Comparison of ENCODE assay signal across 9 cellular contexts in genomic region chr3:25532763-25533162, GRCh38.
DNase-seq lines count a peak whose midpoint lies in the region; ATAC-seq and TF ChIP-seq lines count a peak whose summit lies in the region.
"Had no signal": no experiment of that assay in that cellular context is flagged by ENCODE, and none has a peak within 500 bp of the region (broad histone marks: within the 10 kb centered on the region; RNA-seq: fewer than 3 reads in every experiment).

No MANE protein-coding gene starts in this region.

- H3K36me3 ChIP-seq in BJ (ENCODE audit: control insufficient read depth, insufficient read depth, low read length): no peaks in the 10 kb centered on the region
- no peaks in the 10 kb centered on the region for H3K36me3 ChIP-seq in H7 (replicated peaks; ENCODE audit: control insufficient read depth, insufficient read depth, low read length)

- intact Hi-C loops in activated CD4-positive, alpha-beta T cell treated with anti-CD3 and anti-CD28 coated beads, Interleukin-2, amount 10 ng/mL, durations not matched to agents 24 days and 14 days (cut with micrococcal nuclease): no loop called here

- H3K4me3 ChIP-seq in BJ (ENCODE audit: low read depth, low read length) (no peak overlapping the region), H7 (ENCODE audit: insufficient read depth, low read depth, low read length) (no peak overlapping the region)

- H3K27me3 ChIP-seq in BJ (ENCODE audit: control insufficient read depth, insufficient read depth, low read length) (no peaks in the 10 kb centered on the region), H7 (ENCODE audit: control insufficient read depth, insufficient read depth, low read length) (no peaks in the 10 kb centered on the region)

- no peak overlapping the region for H3K27ac Mint-ChIP-seq in activated CD4-positive, alpha-beta T cell treated with anti-CD3 and anti-CD28 coated beads, Interleukin-2, amount 10 ng/mL, durations not matched to agents 24 days and 14 days
- H3K27ac Mint-ChIP-seq: activated B cell treated with CpG ODN at 0.5 μM for 24 hours had no signal

- no peaks in the 10 kb centered on the region for H3K4me1 Mint-ChIP-seq in activated CD4-positive, alpha-beta T cell treated with anti-CD3 and anti-CD28 coated beads, Interleukin-2, amount 10 ng/mL, durations not matched to agents 24 days and 14 days
- H3K4me1 Mint-ChIP-seq: activated B cell treated with CpG ODN at 0.5 μM for 24 hours had no signal

- CTCF ChIA-PET in BJ (lab: Yijun Ruan, JAX): interaction anchor here (1.1 to 1.3 kb wide), 2 partner anchors 9 to 22 kb away, joined by 3 to 4 read pairs; no protein-coding TSS in a partner anchor

- TF ChIP-seq CTCF in BJ (IDR thresholded peaks at IDR 0.05; ENCODE audit: insufficient read depth, low read depth, low read length): peak; percentile 58

- no peaks in the 10 kb centered on the region for H3K36me3 Mint-ChIP-seq in activated CD4-positive, alpha-beta T cell treated with anti-CD3 and anti-CD28 coated beads, Interleukin-2, amount 10 ng/mL, durations not matched to agents 24 days and 14 days (ENCODE audit: low read depth)

- no peak overlapping the region for H3K4me3 Mint-ChIP-seq in activated CD4-positive, alpha-beta T cell treated with anti-CD3 and anti-CD28 coated beads, Interleukin-2, amount 10 ng/mL, durations not matched to agents 24 days and 14 days
- H3K4me3 Mint-ChIP-seq: activated B cell treated with CpG ODN at 0.5 μM for 24 hours had no signal

- peaks cover 9% of the 10 kb centered on the region for H3K9me3 Mint-ChIP-seq in activated CD4-positive, alpha-beta T cell treated with anti-CD3 and anti-CD28 coated beads, Interleukin-2, amount 10 ng/mL, durations not matched to agents 24 days and 14 days

- no peak for ATAC-seq in GM18873 (IDR thresholded peaks at IDR 0.05; ENCODE audit: low FRiP score, unreplicated experiment)

- POLR2A ChIA-PET in BJ (lab: Charles Lee): no interaction called here

- no peaks in the 10 kb centered on the region for H3K27me3 Mint-ChIP-seq in activated CD4-positive, alpha-beta T cell treated with anti-CD3 and anti-CD28 coated beads, Interleukin-2, amount 10 ng/mL, durations not matched to agents 24 days and 14 days
- H3K27me3 Mint-ChIP-seq: activated B cell treated with CpG ODN at 0.5 μM for 24 hours had no signal

- no peak for DNase-seq in BJ (ENCODE audit: low read depth)
- DNase-seq in H7: peak; percentile 34
- DNase-seq in activated CD4-positive, alpha-beta T cell treated with anti-CD3 and anti-CD28 coated beads, Interleukin-2, amount 10 ng/mL, durations not matched to agents 24 days and 14 days: peak; percentile 60
- peak; percentile 4 for DNase-seq in kidney tubule cell (ENCODE audit: low spot score)
- DNase-seq in G401 (ENCODE audit: low spot score): no peak
- DNase-seq in GM03348 (ENCODE audit: low spot score): no peak
- DNase-seq in NCI-H2196 (lab: John Stamatoyannopoulos, UW; ENCODE audit: unreplicated experiment): no peak
- DNase-seq: activated B cell treated with CpG ODN at 0.5 μM for 24 hours had no signal

- in situ Hi-C loops in G401 (cut with HindIII; ENCODE audit: low sequenced_read_pairs): no loop called here

Comparison
In these comparisons a context has a peak if more than half of its experiments do, and no peak if none do; other contexts are left out.
1. DNase-seq: peak in H7 (single experiment), activated CD4-positive, alpha-beta T cell treated with anti-CD3 and anti-CD28 coated beads, Interleukin-2, amount 10 ng/mL, durations not matched to agents 24 days and 14 days (single experiment) and kidney tubule cell (single experiment); none in BJ (single experiment), G401 (single experiment), GM03348 (single experiment) and NCI-H2196 (single experiment).